In genomic region chr2:54546518-54546917, GRCh38 we compare ENCODE assay signal across 1 cellular context.
TF ChIP-seq lines count a peak whose summit lies in the region.

No MANE protein-coding gene starts in this region.

TF ChIP-seq in liver, 16 proteins besides CTCF, POLR2A, EP300 and RAD21 (continued from another document):
- TF ChIP-seq REST (IDR thresholded peaks at IDR 0.05) (no peak), FOXA1 (IDR thresholded peaks at IDR 0.05) (no peak), MAX (IDR thresholded peaks at IDR 0.05) (no peak), HNF4G (IDR thresholded peaks at IDR 0.05) (no peak)
